In the genomic region with DNA sequence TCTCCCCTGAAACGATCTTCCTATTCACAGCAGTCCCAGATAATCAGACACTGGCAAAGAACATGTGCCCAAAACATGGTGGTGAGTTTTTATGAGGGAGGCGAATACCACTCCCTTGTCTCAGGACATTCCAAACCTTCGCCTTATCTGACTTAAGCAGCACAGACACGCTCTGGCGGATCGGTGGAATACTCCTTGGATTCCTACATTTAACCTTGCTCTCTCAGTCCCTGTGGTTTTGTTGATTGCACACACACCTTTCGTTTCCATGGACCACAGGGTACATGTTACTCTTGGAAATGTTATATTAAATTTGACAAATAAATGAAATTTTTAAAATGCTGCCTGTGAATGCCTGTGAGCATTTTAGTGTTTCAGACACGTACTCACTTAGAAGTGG, we compare ENCODE assay signal across 24 cellular contexts.
"Had no signal": no experiment of that assay in that cellular context is flagged by ENCODE, and none has a peak within 500 bp of the region (broad histone marks: within the 10 kb centered on the region; RNA-seq: fewer than 3 reads in every experiment).

No MANE protein-coding gene starts in this region.

- H3K4me1 Mint-ChIP-seq: natural killer cell had no signal

- H3K27me3 ChIP-seq: brain microvascular endothelial cell, gastroesophageal sphincter, transverse colon had no signal

- H3K4me2 ChIP-seq: smooth muscle cell had no signal

- H3K4me3 ChIP-seq: gastroesophageal sphincter, smooth muscle cell, transverse colon had no signal

- H3K36me3 Mint-ChIP-seq: activated naive CD4-positive, alpha-beta T cell treated with anti-CD3 and anti-CD28 coated beads, Interleukin-2, amount 50 U/mL, for 72 hours; natural killer cell had no signal

- ATAC-seq: activated CD8-positive, alpha-beta T cell treated with anti-CD3 and anti-CD28 coated beads for 36 hours; activated naive CD4-positive, alpha-beta T cell treated with anti-CD3 and anti-CD28 coated beads, Interleukin-2, amount 50 U/mL, for 72 hours; activated T-cell treated with anti-CD3 and anti-CD28 coated beads, Interleukin-2, amount 50 U/mL, for 4 hours; gastroesophageal sphincter; left ventricle myocardium superior; natural killer cell; right cardiac atrium; WTC11 had no signal

- H3K4me3 Mint-ChIP-seq: activated CD8-positive, alpha-beta T cell treated with anti-CD3 and anti-CD28 coated beads for 36 hours; activated T-cell treated with anti-CD3 and anti-CD28 coated beads, Interleukin-2, amount 50 U/mL, for 4 hours; dendritic cell treated with granulocyte-macrophage colony-stimulating factor and Interleukin-4, amounts not matched to agents 40 ng/mL and 50 ng/mL, for 4 days; natural killer cell; WTC11 had no signal

- H3K9me3 Mint-ChIP-seq: activated naive CD4-positive, alpha-beta T cell treated with anti-CD3 and anti-CD28 coated beads, Interleukin-2, amount 50 U/mL, for 72 hours; natural killer cell; WTC11 had no signal

- H3K4me1 ChIP-seq: gastroesophageal sphincter had no signal

- H3K36me3 ChIP-seq: brain microvascular endothelial cell, gastroesophageal sphincter, transverse colon had no signal

- FAIRE-seq: islet of Langerhans, TTC549 had no signal

- H3K27ac ChIP-seq: brain microvascular endothelial cell, gastroesophageal sphincter, transverse colon had no signal

- H3K9me3 ChIP-seq: gastroesophageal sphincter, transverse colon had no signal

- H3K27ac Mint-ChIP-seq: activated CD8-positive, alpha-beta T cell treated with anti-CD3 and anti-CD28 coated beads for 36 hours; activated naive CD4-positive, alpha-beta T cell treated with anti-CD3 and anti-CD28 coated beads, Interleukin-2, amount 50 U/mL, for 72 hours; dendritic cell treated with granulocyte-macrophage colony-stimulating factor and Interleukin-4, amounts not matched to agents 40 ng/mL and 50 ng/mL, for 4 days; natural killer cell; WTC11 had no signal

- H3K27me3 Mint-ChIP-seq: activated CD8-positive, alpha-beta T cell treated with anti-CD3 and anti-CD28 coated beads for 36 hours had no signal

- DNase-seq: activated CD4-positive, alpha-beta T cell treated with anti-CD3 and anti-CD28 coated beads for 48 hours; activated CD8-positive, alpha-beta T cell treated with anti-CD3 and anti-CD28 coated beads for 36 hours; activated gamma-delta T cell; activated T-cell treated with anti-CD3 and anti-CD28 coated beads, Interleukin-2, amount 50 U/mL, for 4 hours; amniotic stem cell; brain microvascular endothelial cell; cerebellar nuclear complex; effector memory CD4-positive, alpha-beta T cell; left ventricle myocardium superior; mesenchymal stem cell; natural killer cell; right cardiac atrium; stimulated activated CD4-positive, alpha-beta T cell treated with anti-CD3 and anti-CD28 coated beads, Interleukin-4, amount 100 ng/mL, for 4 hours; stimulated activated CD8-positive, alpha-beta memory T cell treated with anti-CD3 and anti-CD28 coated beads, Interleukin-4, amount 100 ng/mL, for 48 hours; stimulated activated naive CD4-positive, alpha-beta T cell treated with Interleukin-2 at 50 U/mL for 16 hours; substantia nigra; transverse colon had no signal
